In the genomic region with DNA sequence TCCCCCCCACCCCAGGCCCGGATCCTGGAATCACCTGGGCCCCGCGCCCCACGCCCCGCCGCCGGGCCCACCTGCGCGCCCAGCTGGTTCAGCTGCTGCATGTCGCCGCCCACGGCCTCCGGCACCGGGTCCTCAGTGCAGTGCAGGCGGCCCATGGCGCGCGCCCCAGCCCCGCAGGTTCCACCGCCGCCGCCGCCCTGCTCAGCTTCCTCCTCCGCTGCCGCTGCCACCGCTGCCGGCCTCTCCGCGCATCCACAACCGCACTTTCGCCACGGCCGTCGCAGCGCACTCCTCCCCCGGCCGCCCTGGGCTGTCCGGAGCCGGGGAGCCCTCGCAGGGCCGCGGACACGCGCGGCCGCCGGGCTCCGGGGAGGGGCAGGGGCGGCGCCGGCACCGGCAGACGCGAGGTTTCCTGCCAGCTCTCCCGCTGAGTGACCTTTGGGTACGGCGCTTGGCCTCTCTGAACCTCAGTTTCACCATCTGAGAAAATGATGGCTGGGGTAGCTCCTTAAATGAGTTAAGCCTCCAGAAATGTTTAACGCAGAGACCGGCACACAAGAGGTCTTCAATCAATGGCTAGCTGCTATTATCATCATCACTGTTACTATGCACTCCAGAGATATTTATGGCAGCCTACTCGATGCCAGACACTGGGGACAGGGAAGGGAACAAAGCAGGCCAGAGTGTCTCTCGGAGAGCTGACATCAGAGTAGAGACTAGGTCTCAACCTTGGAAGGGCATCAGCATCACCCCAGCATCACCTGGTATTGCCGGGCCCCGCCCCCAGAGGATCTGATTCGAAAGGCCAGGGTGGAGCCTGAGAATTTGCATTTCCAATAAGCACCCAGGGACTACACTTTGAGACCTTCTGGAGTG, we compare ENCODE assay signal across 1 cellular context.
TF ChIP-seq lines count a peak whose summit lies in the region.

A gene (minus strand): TSS at position 231 of the 876 bp plus-strand sequence. CDS start 76 bp downstream, at position 155.

TF ChIP-seq in HepG2, 621 proteins besides CTCF, POLR2A, EP300 and RAD21 (continued from another document and continues in another):
- peak; percentile 71; the same call in 1 of the 2 replicates for TF ChIP-seq KDM2A (CRISPR knock-in tag; IDR thresholded peaks at IDR 0.05; ENCODE audit: borderline replicate concordance, low read depth)
- TF ChIP-seq FOXO1 (CRISPR knock-in tag; IDR thresholded peaks at IDR 0.05) = 0 out of 2 replicates have a peak, but pooled peaks have one; percentile 65
- TF ChIP-seq, protein P1, sequence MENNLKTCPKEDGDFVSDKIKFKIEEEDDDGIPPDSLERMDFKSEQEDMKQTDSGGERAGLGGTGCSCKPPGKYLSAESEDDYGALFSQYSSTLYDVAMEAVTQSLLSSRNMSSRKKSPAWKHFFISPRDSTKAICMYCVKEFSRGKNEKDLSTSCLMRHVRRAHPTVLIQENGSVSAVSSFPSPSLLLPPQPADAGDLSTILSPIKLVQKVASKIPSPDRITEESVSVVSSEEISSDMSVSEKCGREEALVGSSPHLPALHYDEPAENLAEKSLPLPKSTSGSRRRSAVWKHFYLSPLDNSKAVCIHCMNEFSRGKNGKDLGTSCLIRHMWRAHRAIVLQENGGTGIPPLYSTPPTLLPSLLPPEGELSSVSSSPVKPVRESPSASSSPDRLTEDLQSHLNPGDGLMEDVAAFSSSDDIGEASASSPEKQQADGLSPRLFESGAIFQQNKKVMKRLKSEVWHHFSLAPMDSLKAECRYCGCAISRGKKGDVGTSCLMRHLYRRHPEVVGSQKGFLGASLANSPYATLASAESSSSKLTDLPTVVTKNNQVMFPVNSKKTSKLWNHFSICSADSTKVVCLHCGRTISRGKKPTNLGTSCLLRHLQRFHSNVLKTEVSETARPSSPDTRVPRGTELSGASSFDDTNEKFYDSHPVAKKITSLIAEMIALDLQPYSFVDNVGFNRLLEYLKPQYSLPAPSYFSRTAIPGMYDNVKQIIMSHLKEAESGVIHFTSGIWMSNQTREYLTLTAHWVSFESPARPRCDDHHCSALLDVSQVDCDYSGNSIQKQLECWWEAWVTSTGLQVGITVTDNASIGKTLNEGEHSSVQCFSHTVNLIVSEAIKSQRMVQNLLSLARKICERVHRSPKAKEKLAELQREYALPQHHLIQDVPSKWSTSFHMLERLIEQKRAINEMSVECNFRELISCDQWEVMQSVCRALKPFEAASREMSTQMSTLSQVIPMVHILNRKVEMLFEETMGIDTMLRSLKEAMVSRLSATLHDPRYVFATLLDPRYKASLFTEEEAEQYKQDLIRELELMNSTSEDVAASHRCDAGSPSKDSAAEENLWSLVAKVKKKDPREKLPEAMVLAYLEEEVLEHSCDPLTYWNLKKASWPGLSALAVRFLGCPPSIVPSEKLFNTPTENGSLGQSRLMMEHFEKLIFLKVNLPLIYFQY (CRISPR knock-in tag; IDR thresholded peaks at IDR 0.05; ENCODE audit: borderline replicate concordance) = peak; percentile 28; the same call in 1 of the 2 replicates
- TF ChIP-seq, protein P2, sequence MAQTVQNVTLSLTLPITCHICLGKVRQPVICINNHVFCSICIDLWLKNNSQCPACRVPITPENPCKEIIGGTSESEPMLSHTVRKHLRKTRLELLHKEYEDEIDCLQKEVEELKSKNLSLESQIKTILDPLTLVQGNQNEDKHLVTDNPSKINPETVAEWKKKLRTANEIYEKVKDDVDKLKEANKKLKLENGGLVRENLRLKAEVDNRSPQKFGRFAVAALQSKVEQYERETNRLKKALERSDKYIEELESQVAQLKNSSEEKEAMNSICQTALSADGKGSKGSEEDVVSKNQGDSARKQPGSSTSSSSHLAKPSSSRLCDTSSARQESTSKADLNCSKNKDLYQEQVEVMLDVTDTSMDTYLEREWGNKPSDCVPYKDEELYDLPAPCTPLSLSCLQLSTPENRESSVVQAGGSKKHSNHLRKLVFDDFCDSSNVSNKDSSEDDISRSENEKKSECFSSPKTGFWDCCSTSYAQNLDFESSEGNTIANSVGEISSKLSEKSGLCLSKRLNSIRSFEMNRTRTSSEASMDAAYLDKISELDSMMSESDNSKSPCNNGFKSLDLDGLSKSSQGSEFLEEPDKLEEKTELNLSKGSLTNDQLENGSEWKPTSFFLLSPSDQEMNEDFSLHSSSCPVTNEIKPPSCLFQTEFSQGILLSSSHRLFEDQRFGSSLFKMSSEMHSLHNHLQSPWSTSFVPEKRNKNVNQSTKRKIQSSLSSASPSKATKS (CRISPR knock-in tag; IDR thresholded peaks at IDR 0.05) = no peak
- no peak for TF ChIP-seq ZNF614 (CRISPR knock-in tag; IDR thresholded peaks at IDR 0.05; ENCODE audit: borderline replicate concordance)
- TF ChIP-seq ZNF12 (CRISPR knock-in tag; IDR thresholded peaks at IDR 0.05) = peak; percentile 52; the same call in 1 of the 2 replicates
- no peak for TF ChIP-seq SP5 (CRISPR knock-in tag; IDR thresholded peaks at IDR 0.05; ENCODE audit: borderline replicate concordance, low read depth)
- TF ChIP-seq, protein P3, sequence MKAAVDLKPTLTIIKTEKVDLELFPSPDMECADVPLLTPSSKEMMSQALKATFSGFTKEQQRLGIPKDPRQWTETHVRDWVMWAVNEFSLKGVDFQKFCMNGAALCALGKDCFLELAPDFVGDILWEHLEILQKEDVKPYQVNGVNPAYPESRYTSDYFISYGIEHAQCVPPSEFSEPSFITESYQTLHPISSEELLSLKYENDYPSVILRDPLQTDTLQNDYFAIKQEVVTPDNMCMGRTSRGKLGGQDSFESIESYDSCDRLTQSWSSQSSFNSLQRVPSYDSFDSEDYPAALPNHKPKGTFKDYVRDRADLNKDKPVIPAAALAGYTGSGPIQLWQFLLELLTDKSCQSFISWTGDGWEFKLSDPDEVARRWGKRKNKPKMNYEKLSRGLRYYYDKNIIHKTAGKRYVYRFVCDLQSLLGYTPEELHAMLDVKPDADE (CRISPR knock-in tag; IDR thresholded peaks at IDR 0.05) = no peak
- peak; percentile 84 for TF ChIP-seq ELF3 (CRISPR knock-in tag; IDR thresholded peaks at IDR 0.05)
- TF ChIP-seq HCFC1 (IDR thresholded peaks at IDR 0.05; ENCODE audit: low read depth, low read length) = no peak
- TF ChIP-seq, protein P4, sequence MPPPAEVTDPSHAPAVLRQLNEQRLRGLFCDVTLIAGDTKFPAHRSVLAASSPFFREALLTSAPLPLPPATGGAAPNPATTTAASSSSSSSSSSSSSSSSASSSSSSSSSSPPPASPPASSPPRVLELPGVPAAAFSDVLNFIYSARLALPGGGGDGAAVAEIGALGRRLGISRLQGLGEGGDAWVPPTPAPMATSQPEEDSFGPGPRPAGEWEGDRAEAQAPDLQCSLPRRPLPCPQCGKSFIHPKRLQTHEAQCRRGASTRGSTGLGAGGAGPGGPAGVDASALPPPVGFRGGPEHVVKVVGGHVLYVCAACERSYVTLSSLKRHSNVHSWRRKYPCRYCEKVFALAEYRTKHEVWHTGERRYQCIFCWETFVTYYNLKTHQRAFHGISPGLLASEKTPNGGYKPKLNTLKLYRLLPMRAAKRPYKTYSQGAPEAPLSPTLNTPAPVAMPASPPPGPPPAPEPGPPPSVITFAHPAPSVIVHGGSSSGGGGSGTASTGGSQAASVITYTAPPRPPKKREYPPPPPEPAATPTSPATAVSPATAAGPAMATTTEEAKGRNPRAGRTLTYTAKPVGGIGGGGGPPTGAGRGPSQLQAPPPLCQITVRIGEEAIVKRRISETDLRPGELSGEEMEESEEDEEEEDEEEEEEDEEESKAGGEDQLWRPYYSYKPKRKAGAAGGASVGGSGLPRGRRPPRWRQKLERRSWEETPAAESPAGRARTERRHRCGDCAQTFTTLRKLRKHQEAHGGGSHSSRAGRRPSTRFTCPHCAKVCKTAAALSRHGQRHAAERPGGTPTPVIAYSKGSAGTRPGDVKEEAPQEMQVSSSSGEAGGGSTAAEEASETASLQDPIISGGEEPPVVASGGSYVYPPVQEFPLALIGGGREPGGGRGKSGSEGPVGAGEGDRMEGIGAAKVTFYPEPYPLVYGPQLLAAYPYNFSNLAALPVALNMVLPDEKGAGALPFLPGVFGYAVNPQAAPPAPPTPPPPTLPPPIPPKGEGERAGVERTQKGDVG (CRISPR knock-in tag; IDR thresholded peaks at IDR 0.05; ENCODE audit: borderline replicate concordance) = no peak
- TF ChIP-seq SOX13 (IDR thresholded peaks at IDR 0.05) = no peak
- TF ChIP-seq SOX13 (CRISPR knock-in tag; conservative IDR thresholded peaks at IDR 0.05 in 1 of 2, IDR thresholded peaks at IDR 0.05 in 1 of 2) = no peak
- TF ChIP-seq CHD2 (IDR thresholded peaks at IDR 0.05; ENCODE audit: low read depth, low read length) = 0 out of 2 replicates have a peak, but pooled peaks have one; percentile 29
- no peak for TF ChIP-seq RFX3 (CRISPR knock-in tag; IDR thresholded peaks at IDR 0.05)
- no peak for TF ChIP-seq PAF1 (CRISPR knock-in tag; IDR thresholded peaks at IDR 0.05)
- no peak for TF ChIP-seq ZNF572 (CRISPR knock-in tag; IDR thresholded peaks at IDR 0.05)
- TF ChIP-seq NFYB (CRISPR knock-in tag; IDR thresholded peaks at IDR 0.05) = no peak
- no peak for TF ChIP-seq ZNF569 (CRISPR knock-in tag; IDR thresholded peaks at IDR 0.05; ENCODE audit: borderline replicate concordance)
- 0 out of 2 replicates have a peak, but pooled peaks have one; percentile 54 for TF ChIP-seq ZNF724P (CRISPR knock-in tag; IDR thresholded peaks at IDR 0.05; ENCODE audit: borderline replicate concordance)
- no peak for TF ChIP-seq NR2F1 (CRISPR knock-in tag; IDR thresholded peaks at IDR 0.05)
- TF ChIP-seq RCOR2 (CRISPR knock-in tag; IDR thresholded peaks at IDR 0.05) = no peak; the same call in 1 of the 2 replicates
- TF ChIP-seq, protein P5, sequence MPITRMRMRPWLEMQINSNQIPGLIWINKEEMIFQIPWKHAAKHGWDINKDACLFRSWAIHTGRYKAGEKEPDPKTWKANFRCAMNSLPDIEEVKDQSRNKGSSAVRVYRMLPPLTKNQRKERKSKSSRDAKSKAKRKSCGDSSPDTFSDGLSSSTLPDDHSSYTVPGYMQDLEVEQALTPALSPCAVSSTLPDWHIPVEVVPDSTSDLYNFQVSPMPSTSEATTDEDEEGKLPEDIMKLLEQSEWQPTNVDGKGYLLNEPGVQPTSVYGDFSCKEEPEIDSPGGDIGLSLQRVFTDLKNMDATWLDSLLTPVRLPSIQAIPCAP (CRISPR knock-in tag; IDR thresholded peaks at IDR 0.05; ENCODE audit: low read depth) = no peak; the same call in 1 of the 2 replicates
- no peak for TF ChIP-seq ARNT (IDR thresholded peaks at IDR 0.05)
- TF ChIP-seq MAFG (CRISPR knock-in tag; IDR thresholded peaks at IDR 0.05) = 0 out of 2 replicates have a peak, but pooled peaks have one; percentile 9
- TF ChIP-seq, protein P6, sequence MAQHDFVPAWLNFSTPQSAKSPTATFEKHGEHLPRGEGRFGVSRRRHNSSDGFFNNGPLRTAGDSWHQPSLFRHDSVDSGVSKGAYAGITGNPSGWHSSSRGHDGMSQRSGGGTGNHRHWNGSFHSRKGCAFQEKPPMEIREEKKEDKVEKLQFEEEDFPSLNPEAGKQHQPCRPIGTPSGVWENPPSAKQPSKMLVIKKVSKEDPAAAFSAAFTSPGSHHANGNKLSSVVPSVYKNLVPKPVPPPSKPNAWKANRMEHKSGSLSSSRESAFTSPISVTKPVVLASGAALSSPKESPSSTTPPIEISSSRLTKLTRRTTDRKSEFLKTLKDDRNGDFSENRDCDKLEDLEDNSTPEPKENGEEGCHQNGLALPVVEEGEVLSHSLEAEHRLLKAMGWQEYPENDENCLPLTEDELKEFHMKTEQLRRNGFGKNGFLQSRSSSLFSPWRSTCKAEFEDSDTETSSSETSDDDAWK (CRISPR knock-in tag; IDR thresholded peaks at IDR 0.05) = no peak
- no peak for TF ChIP-seq ZNF496 (CRISPR knock-in tag; IDR thresholded peaks at IDR 0.05; ENCODE audit: insufficient replicate concordance)
- TF ChIP-seq CCDC6 (CRISPR knock-in tag; IDR thresholded peaks at IDR 0.05) = no peak
- TF ChIP-seq KAT7 (CRISPR knock-in tag; IDR thresholded peaks at IDR 0.05; ENCODE audit: borderline replicate concordance) = peak; percentile 95
- TF ChIP-seq, protein P7, sequence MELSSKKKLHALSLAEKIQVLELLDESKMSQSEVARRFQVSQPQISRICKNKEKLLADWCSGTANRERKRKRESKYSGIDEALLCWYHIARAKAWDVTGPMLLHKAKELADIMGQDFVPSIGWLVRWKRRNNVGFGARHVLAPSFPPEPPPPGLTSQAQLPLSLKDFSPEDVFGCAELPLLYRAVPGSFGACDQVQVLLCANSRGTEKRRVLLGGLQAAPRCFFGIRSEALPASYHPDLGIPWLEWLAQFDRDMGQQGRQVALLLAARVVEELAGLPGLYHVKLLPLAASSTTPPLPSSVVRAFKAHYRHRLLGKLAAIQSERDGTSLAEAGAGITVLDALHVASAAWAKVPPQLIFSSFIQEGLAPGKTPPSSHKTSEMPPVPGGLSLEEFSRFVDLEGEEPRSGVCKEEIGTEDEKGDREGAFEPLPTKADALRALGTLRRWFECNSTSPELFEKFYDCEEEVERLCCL (CRISPR knock-in tag; IDR thresholded peaks at IDR 0.05; ENCODE audit: borderline replicate concordance) = no peak
- no peak for TF ChIP-seq ZNF552 (CRISPR knock-in tag; IDR thresholded peaks at IDR 0.05; ENCODE audit: borderline replicate concordance)
- TF ChIP-seq GTF2F1 (IDR thresholded peaks at IDR 0.05; ENCODE audit: low read length) = no peak
- TF ChIP-seq ZNF607 (CRISPR knock-in tag; IDR thresholded peaks at IDR 0.05; ENCODE audit: borderline replicate concordance) = peak; percentile 75
- peak; percentile 59; the same call in 1 of the 2 replicates for TF ChIP-seq HES4 (CRISPR knock-in tag; IDR thresholded peaks at IDR 0.05; ENCODE audit: borderline replicate concordance)
- TF ChIP-seq, protein P8, sequence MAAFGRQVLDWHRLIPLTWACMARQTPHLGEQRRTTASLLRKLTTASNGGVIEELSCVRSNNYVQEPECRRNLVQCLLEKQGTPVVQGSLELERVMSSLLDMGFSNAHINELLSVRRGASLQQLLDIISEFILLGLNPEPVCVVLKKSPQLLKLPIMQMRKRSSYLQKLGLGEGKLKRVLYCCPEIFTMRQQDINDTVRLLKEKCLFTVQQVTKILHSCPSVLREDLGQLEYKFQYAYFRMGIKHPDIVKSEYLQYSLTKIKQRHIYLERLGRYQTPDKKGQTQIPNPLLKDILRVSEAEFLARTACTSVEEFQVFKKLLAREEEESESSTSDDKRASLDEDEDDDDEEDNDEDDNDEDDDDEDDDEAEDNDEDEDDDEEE (CRISPR knock-in tag; IDR thresholded peaks at IDR 0.05) = no peak
- TF ChIP-seq ZMYM4 (CRISPR knock-in tag; IDR thresholded peaks at IDR 0.05) = no peak; the same call in 1 of the 2 replicates
- TF ChIP-seq SETDB1 (CRISPR knock-in tag; IDR thresholded peaks at IDR 0.05; ENCODE audit: borderline replicate concordance) = no peak
- no peak for TF ChIP-seq SUZ12 (IDR thresholded peaks at IDR 0.05; ENCODE audit: low read depth, low read length)
- peak; percentile 67 for TF ChIP-seq SALL1 (CRISPR knock-in tag; IDR thresholded peaks at IDR 0.05)
